In the genomic region with DNA sequence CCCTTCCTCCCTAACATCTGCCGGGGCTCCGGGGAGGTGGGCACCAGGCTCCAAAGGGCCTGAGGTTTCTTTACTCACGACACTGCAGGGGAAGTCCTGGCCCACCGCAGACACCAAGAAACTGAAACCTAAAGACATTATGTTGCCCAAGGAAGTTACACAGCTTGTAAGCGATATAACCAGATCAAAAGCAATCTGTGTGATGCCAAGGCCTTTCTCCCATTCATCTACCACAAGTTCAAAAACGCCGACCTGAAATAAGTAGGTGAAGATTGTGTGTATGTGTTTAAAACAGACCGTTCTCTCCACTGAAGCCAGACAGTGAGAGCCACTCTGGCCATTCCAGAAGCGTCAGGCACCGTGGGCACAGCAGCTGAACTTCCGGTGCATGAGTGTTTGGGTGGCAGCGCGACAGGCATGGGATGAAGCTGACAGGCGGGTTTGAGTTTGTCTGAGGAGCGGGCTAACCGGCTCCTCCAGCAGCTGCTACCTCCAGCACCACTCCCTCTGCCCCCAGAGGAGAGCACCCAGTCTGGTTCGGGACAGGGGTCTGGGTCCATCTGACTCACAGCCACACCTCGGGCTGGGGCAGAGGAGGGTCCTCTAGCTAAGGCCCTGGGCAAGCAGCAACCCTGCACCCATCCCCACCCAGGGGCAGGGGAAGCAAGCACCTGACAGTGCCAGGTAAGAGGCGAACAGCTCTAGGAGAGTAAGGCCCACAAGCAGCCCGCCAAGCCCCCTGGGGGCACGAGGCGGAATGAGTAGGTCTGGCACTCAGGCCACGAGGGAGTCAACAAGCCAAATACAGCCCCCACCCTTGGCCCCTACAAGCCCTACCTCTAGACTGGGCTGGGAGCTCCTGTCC, we compare ENCODE assay signal across 8 cellular contexts. TPM values are rescaled to one million over a fixed set of nuclear protein-coding genes. Genes with fewer than 3 reads are reported as not detected.
DNase-seq lines count a peak whose midpoint lies in the region; ATAC-seq and TF ChIP-seq lines count a peak whose summit lies in the region.

No MANE protein-coding gene starts in this region.

- peak; percentile 77 for DNase-seq in GM13977 (ENCODE audit: low spot score)
- peak; percentile 71 for DNase-seq in activated naive CD8-positive, alpha-beta T cell treated with anti-CD3 and anti-CD28 coated beads, Interleukin-2, amount 10 ng/mL, durations not matched to agents 7 days and 5 days
- no peak for DNase-seq in left lobe of liver (ENCODE audit: low spot score)
- DNase-seq in stimulated activated CD4-positive, alpha-beta T cell treated with anti-CD3 and anti-CD28 coated beads, TNF-alpha, amount 100 ng/mL, for 4 hours (ENCODE audit: low read depth in 3 of 3) = peak; percentile 35 to 48 (median 45)
- no peak for DNase-seq in mesenteric fat pad (ENCODE audit: low spot score)
- no peak for DNase-seq in DMS114 treated with DMSO at 0.1 percent for 48 hours (lab: John Stamatoyannopoulos, UW; ENCODE audit: unreplicated experiment)

- POLR2A ChIA-PET in activated naive CD8-positive, alpha-beta T cell treated with anti-CD3 and anti-CD28 coated beads, Interleukin-2, amount 10 ng/mL, durations not matched to agents 7 days and 5 days (lab: Charles Lee) = interaction anchor here (0.6 to 6.0 kb wide), 11 partner anchors 8 to 365 kb away, joined by 3 to 172 read pairs (median 4); a partner anchor contains a TSS

- TF ChIP-seq CTCF in GM13977 (IDR thresholded peaks at IDR 0.05; ENCODE audit: extremely low read depth, insufficient read depth, missing control alignments) = no peak

- ATAC-seq in HG03097 (IDR thresholded peaks at IDR 0.05; ENCODE audit: low FRiP score, unreplicated experiment) = peak; percentile 42
- peak; percentile 30 for ATAC-seq in activated naive CD8-positive, alpha-beta T cell treated with anti-CD3 and anti-CD28 coated beads, Interleukin-2, amount 10 ng/mL, durations not matched to agents 7 days and 5 days (ENCODE audit: low read depth)
- ATAC-seq in left lobe of liver = peak; percentile 16

- H3K4me3 Mint-ChIP-seq in activated naive CD8-positive, alpha-beta T cell treated with anti-CD3 and anti-CD28 coated beads, Interleukin-2, amount 10 ng/mL, durations not matched to agents 7 days and 5 days = peak overlapping the region; percentile 98

- peak overlapping the region; percentile 100 for H3K27ac Mint-ChIP-seq in activated naive CD8-positive, alpha-beta T cell treated with anti-CD3 and anti-CD28 coated beads, Interleukin-2, amount 10 ng/mL, durations not matched to agents 7 days and 5 days

- no peaks in the 10 kb centered on the region for H3K9me3 Mint-ChIP-seq in activated naive CD8-positive, alpha-beta T cell treated with anti-CD3 and anti-CD28 coated beads, Interleukin-2, amount 10 ng/mL, durations not matched to agents 7 days and 5 days

- H3K36me3 Mint-ChIP-seq in activated naive CD8-positive, alpha-beta T cell treated with anti-CD3 and anti-CD28 coated beads, Interleukin-2, amount 10 ng/mL, durations not matched to agents 7 days and 5 days = peaks cover 18% of the 10 kb centered on the region

- H3K27me3 Mint-ChIP-seq in activated naive CD8-positive, alpha-beta T cell treated with anti-CD3 and anti-CD28 coated beads, Interleukin-2, amount 10 ng/mL, durations not matched to agents 7 days and 5 days = no peaks in the 10 kb centered on the region

- peaks cover 35% of the 10 kb centered on the region for H3K4me1 Mint-ChIP-seq in activated naive CD8-positive, alpha-beta T cell treated with anti-CD3 and anti-CD28 coated beads, Interleukin-2, amount 10 ng/mL, durations not matched to agents 7 days and 5 days

- in situ Hi-C loops in GM13977 (cut with MboI; ENCODE audit: low pct_unique_long_range_greater_than_20kb, low sequenced_read_pairs, unreplicated experiment) = no loop called here

- TF ChIP-seq POLR2A in Raji (IDR thresholded peaks at IDR 0.05; ENCODE audit: insufficient read depth, low read depth, low read length) = peak; percentile 47

RNA-seq across cellular contexts. Expression of a gene that starts 1.3 kb away (rescaled TPM):
- 100 to 1,000 TPM; 136 to 166 TPM for total RNA-seq in activated naive CD8-positive, alpha-beta T cell treated with anti-CD3 and anti-CD28 coated beads, Interleukin-2, amount 10 ng/mL, durations not matched to agents 7 days and 5 days
- total RNA-seq in left lobe of liver (55.2 TPM), mesenteric fat pad (40.5 TPM)

Comparison
In these comparisons a context has a peak if more than half of its experiments do, and no peak if none do; other contexts are left out.
1. DNase-seq: peak in GM13977 (single experiment), activated naive CD8-positive, alpha-beta T cell treated with anti-CD3 and anti-CD28 coated beads, Interleukin-2, amount 10 ng/mL, durations not matched to agents 7 days and 5 days (single experiment) and stimulated activated CD4-positive, alpha-beta T cell treated with anti-CD3 and anti-CD28 coated beads, TNF-alpha, amount 100 ng/mL, for 4 hours (3 of 3); none in left lobe of liver (single experiment), mesenteric fat pad (single experiment) and DMS114 treated with DMSO at 0.1 percent for 48 hours (single experiment).
2. Peak in every context shown above with its lines, with median percentiles within 50 percentile points of each other: ATAC-seq.